1 cellular context compared by ENCODE assay signal in genomic region chr19:19472106-19472505, GRCh38. TPM values are rescaled to one million over a fixed set of nuclear protein-coding genes. Genes with fewer than 3 reads are reported as not detected.
"Had no signal": no experiment of that assay in that cellular context is flagged by ENCODE, and none has a peak within 500 bp of the region (broad histone marks: within the 10 kb centered on the region; RNA-seq: fewer than 3 reads in every experiment).

No MANE protein-coding gene starts in this region.

RNA-seq across cellular contexts. Expression of gene TSSK6, which starts 43.2 kb away (rescaled TPM):
- total RNA-seq: skeletal muscle tissue had no signal
